ENCODE assay signal across 1 cellular context in the genomic region with DNA sequence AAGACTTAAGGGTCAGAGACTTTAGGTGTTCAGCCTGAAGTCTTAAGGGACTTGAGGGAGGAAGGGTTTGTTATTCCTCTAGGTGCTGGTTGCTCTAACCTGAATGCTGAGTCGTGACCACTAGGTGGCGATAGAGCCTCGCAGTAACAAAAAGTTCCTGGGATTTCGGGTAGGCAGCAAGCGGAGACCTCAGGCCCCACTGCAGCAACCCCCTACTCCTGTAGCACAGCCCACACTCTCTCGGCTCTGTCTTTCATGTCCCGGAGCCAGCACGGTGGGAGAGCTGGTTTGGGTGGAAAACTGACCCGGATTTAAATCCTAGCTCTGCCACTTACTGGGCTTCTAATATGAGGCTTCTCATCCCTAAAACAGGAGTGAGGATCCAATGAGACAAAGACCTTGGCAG.
A peak's percentile ranks its signal among the peaks of the same experiment; 100 is the strongest.
TF ChIP-seq lines count a peak whose summit lies in the region.

No MANE protein-coding gene starts in this region.

TF ChIP-seq in HEK293, 187 proteins besides CTCF, POLR2A, EP300 and RAD21 (continued from another document):
- TF ChIP-seq, protein P1, sequence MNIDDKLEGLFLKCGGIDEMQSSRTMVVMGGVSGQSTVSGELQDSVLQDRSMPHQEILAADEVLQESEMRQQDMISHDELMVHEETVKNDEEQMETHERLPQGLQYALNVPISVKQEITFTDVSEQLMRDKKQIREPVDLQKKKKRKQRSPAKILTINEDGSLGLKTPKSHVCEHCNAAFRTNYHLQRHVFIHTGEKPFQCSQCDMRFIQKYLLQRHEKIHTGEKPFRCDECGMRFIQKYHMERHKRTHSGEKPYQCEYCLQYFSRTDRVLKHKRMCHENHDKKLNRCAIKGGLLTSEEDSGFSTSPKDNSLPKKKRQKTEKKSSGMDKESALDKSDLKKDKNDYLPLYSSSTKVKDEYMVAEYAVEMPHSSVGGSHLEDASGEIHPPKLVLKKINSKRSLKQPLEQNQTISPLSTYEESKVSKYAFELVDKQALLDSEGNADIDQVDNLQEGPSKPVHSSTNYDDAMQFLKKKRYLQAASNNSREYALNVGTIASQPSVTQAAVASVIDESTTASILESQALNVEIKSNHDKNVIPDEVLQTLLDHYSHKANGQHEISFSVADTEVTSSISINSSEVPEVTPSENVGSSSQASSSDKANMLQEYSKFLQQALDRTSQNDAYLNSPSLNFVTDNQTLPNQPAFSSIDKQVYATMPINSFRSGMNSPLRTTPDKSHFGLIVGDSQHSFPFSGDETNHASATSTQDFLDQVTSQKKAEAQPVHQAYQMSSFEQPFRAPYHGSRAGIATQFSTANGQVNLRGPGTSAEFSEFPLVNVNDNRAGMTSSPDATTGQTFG (tag by site-specific recombination; IDR thresholded peaks at IDR 0.05; ENCODE audit: borderline replicate concordance): no peak
- TF ChIP-seq EGR2 (tag by site-specific recombination; IDR thresholded peaks at IDR 0.05; ENCODE audit: low read depth) (peak; percentile 63; the same call in 1 of the 2 replicates), ZNF654 (tag by site-specific recombination; IDR thresholded peaks at IDR 0.05; ENCODE audit: low read depth) (peak; percentile 83), ZNF571 (tag by site-specific recombination; IDR thresholded peaks at IDR 0.05) (no peak), SCRT1 (tag by site-specific recombination; IDR thresholded peaks at IDR 0.05; ENCODE audit: borderline replicate concordance) (no peak), ZNF621 (tag by site-specific recombination; IDR thresholded peaks at IDR 0.05) (no peak), ZNF138 (tag by site-specific recombination; IDR thresholded peaks at IDR 0.05; ENCODE audit: borderline replicate concordance) (no peak), ZNF433 (tag by site-specific recombination; IDR thresholded peaks at IDR 0.05; ENCODE audit: low read depth) (no peak), HOXC10 (CRISPR knock-in tag; IDR thresholded peaks at IDR 0.05) (no peak), ZNF510 (tag by site-specific recombination; IDR thresholded peaks at IDR 0.05; ENCODE audit: insufficient replicate concordance) (no peak), ZNF596 (tag by site-specific recombination; IDR thresholded peaks at IDR 0.05) (no peak), ZBTB17 (tag by site-specific recombination; IDR thresholded peaks at IDR 0.05) (no peak), ZNF792 (tag by site-specific recombination; IDR thresholded peaks at IDR 0.05) (no peak), ZNF112 (tag by site-specific recombination; IDR thresholded peaks at IDR 0.05) (no peak), ZFHX2 (tag by site-specific recombination; conservative IDR thresholded peaks at IDR 0.05) (peak; percentile 57; the same call in 1 of the 2 replicates), ZNF544 (tag by site-specific recombination; IDR thresholded peaks at IDR 0.05) (no peak), ZNF610 (tag by site-specific recombination; IDR thresholded peaks at IDR 0.05; ENCODE audit: borderline replicate concordance) (no peak), YY2 (tag by site-specific recombination; IDR thresholded peaks at IDR 0.05) (no peak), ZNF19 (tag by site-specific recombination; IDR thresholded peaks at IDR 0.05; ENCODE audit: low read depth) (no peak), ZNF184 (tag by site-specific recombination; IDR thresholded peaks at IDR 0.05) (no peak), OVOL3 (tag by site-specific recombination; IDR thresholded peaks at IDR 0.05) (no peak), ZNF530 (tag by site-specific recombination; IDR thresholded peaks at IDR 0.05; ENCODE audit: low read depth) (no peak), ZNF558 (tag by site-specific recombination; IDR thresholded peaks at IDR 0.05) (no peak), ZNF560 (tag by site-specific recombination; IDR thresholded peaks at IDR 0.05; ENCODE audit: borderline replicate concordance) (no peak), ZNF324 (tag by site-specific recombination; IDR thresholded peaks at IDR 0.05) (no peak), ZNF521 (tag by site-specific recombination; IDR thresholded peaks at IDR 0.05) (no peak), ZNF311 (tag by site-specific recombination; IDR thresholded peaks at IDR 0.05; ENCODE audit: borderline replicate concordance) (no peak)
- TF ChIP-seq, protein P2, sequence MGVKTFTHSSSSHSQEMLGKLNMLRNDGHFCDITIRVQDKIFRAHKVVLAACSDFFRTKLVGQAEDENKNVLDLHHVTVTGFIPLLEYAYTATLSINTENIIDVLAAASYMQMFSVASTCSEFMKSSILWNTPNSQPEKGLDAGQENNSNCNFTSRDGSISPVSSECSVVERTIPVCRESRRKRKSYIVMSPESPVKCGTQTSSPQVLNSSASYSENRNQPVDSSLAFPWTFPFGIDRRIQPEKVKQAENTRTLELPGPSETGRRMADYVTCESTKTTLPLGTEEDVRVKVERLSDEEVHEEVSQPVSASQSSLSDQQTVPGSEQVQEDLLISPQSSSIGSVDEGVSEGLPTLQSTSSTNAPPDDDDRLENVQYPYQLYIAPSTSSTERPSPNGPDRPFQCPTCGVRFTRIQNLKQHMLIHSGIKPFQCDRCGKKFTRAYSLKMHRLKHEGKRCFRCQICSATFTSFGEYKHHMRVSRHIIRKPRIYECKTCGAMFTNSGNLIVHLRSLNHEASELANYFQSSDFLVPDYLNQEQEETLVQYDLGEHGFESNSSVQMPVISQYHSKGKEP (tag by site-specific recombination; IDR thresholded peaks at IDR 0.05): no peak
- TF ChIP-seq, protein P3, sequence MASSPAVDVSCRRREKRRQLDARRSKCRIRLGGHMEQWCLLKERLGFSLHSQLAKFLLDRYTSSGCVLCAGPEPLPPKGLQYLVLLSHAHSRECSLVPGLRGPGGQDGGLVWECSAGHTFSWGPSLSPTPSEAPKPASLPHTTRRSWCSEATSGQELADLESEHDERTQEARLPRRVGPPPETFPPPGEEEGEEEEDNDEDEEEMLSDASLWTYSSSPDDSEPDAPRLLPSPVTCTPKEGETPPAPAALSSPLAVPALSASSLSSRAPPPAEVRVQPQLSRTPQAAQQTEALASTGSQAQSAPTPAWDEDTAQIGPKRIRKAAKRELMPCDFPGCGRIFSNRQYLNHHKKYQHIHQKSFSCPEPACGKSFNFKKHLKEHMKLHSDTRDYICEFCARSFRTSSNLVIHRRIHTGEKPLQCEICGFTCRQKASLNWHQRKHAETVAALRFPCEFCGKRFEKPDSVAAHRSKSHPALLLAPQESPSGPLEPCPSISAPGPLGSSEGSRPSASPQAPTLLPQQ (tag by site-specific recombination; IDR thresholded peaks at IDR 0.05): no peak
- TF ChIP-seq, protein P4, sequence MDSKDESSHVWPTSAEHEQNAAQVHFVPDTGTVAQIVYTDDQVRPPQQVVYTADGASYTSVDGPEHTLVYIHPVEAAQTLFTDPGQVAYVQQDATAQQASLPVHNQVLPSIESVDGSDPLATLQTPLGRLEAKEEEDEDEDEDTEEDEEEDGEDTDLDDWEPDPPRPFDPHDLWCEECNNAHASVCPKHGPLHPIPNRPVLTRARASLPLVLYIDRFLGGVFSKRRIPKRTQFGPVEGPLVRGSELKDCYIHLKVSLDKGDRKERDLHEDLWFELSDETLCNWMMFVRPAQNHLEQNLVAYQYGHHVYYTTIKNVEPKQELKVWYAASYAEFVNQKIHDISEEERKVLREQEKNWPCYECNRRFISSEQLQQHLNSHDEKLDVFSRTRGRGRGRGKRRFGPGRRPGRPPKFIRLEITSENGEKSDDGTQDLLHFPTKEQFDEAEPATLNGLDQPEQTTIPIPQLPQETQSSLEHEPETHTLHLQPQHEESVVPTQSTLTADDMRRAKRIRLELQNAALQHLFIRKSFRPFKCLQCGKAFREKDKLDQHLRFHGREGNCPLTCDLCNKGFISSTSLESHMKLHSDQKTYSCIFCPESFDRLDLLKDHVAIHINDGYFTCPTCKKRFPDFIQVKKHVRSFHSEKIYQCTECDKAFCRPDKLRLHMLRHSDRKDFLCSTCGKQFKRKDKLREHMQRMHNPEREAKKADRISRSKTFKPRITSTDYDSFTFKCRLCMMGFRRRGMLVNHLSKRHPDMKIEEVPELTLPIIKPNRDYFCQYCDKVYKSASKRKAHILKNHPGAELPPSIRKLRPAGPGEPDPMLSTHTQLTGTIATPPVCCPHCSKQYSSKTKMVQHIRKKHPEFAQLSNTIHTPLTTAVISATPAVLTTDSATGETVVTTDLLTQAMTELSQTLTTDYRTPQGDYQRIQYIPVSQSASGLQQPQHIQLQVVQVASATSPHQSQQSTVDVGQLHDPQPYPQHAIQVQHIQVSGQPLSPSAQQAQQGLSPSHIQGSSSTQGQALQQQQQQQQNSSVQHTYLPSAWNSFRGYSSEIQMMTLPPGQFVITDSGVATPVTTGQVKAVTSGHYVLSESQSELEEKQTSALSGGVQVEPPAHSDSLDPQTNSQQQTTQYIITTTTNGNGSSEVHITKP (tag by site-specific recombination; IDR thresholded peaks at IDR 0.05): 0 out of 2 replicates have a peak, but pooled peaks have one; percentile 17
- TF ChIP-seq, protein P5, sequence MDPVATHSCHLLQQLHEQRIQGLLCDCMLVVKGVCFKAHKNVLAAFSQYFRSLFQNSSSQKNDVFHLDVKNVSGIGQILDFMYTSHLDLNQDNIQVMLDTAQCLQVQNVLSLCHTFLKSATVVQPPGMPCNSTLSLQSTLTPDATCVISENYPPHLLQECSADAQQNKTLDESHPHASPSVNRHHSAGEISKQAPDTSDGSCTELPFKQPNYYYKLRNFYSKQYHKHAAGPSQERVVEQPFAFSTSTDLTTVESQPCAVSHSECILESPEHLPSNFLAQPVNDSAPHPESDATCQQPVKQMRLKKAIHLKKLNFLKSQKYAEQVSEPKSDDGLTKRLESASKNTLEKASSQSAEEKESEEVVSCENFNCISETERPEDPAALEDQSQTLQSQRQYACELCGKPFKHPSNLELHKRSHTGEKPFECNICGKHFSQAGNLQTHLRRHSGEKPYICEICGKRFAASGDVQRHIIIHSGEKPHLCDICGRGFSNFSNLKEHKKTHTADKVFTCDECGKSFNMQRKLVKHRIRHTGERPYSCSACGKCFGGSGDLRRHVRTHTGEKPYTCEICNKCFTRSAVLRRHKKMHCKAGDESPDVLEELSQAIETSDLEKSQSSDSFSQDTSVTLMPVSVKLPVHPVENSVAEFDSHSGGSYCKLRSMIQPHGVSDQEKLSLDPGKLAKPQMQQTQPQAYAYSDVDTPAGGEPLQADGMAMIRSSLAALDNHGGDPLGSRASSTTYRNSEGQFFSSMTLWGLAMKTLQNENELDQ (tag by site-specific recombination; IDR thresholded peaks at IDR 0.05; ENCODE audit: low read depth): no peak
- TF ChIP-seq, protein P6, sequence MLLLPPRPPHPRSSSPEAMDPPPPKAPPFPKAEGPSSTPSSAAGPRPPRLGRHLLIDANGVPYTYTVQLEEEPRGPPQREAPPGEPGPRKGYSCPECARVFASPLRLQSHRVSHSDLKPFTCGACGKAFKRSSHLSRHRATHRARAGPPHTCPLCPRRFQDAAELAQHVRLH (tag by site-specific recombination; IDR thresholded peaks at IDR 0.05): no peak
